ENCODE assay signal across 25 cellular contexts in the genomic region with DNA sequence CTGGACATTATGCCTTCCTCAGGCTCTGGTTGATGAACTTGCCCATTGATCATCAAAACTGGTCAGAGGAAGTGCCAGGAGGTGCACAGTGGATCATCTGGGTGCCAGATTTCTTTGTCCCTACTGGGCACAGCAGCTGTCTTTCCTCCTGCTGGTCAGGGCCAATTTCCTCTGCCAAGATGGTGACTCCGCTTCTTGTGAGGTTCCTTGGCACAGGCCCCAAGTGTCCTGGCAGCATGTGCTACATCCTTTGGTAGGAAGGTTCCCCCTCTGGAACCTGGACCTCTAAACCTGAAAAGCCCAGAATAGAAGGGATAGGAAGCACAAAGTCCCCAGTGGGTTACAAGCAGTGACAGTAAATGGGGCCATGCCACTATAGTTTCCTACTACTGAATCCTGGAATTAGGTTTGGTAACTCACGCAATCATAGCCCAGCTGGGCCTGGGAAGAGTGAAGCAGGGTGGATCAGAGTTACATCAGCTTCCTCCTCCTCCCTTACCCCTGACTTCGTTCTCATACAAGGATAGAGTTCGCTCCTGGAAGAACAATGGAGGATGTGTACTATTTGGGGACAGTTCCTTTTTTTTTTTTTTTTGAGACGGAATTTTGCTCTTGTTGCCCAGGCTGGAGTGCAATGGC.
"Had no signal": no experiment of that assay in that cellular context is flagged by ENCODE, and none has a peak within 500 bp of the region (broad histone marks: within the 10 kb centered on the region; RNA-seq: fewer than 3 reads in every experiment).

No MANE protein-coding gene starts in this region.

- DNase-seq: activated B cell treated with CpG ODN at 0.5 μM for 24 hours; activated CD4-positive, alpha-beta T cell treated with anti-CD3 and anti-CD28 coated beads for 1 hour; activated CD4-positive, alpha-beta T cell treated with anti-CD3 and anti-CD28 coated beads, Interleukin-2, amount 10 ng/mL, durations not matched to agents 24 days and 14 days; activated CD4-positive, alpha-beta T cell treated with anti-CD3 and anti-CD28 coated beads, Interleukin-2, amount 50 U/mL, for 48 hours; activated CD8-positive, alpha-beta memory T cell treated with anti-CD3 and anti-CD28 coated beads, Interleukin-2, amount 10 ng/mL, durations not matched to agents 7 days and 5 days; activated effector memory CD4-positive, alpha-beta T cell treated with Interleukin-2 at 50 U/mL for 16 hours; activated naive CD4-positive, alpha-beta T cell treated with Interleukin-2 at 50 U/mL for 16 hours; activated naive CD8-positive, alpha-beta T cell treated with anti-CD3 and anti-CD28 coated beads, Interleukin-2, amount 50 U/mL, for 24 hours; activated T-cell treated with anti-CD3 and anti-CD28 coated beads, Interleukin-2, amount 50 U/mL, for 24 hours; amniotic stem cell; Karpas-422; NCI-H1048; NCI-H146; NCI-H187 treated with DMSO at 0.1 percent for 48 hours; NCI-H2081 treated with DMSO at 0.1 percent for 48 hours; NCI-H446; NCI-H524; Peyer's patch; SHP77 treated with DMSO at 0.1 percent for 48 hours; T-cell; T-helper 2 cell; T1000 had no signal

- H3K9me3 ChIP-seq: Peyer's patch had no signal

- H3K27me3 ChIP-seq: cardiac muscle cell, Peyer's patch had no signal

- ATAC-seq: activated CD8-positive, alpha-beta memory T cell treated with anti-CD3 and anti-CD28 coated beads, Interleukin-2, amount 10 ng/mL, durations not matched to agents 7 days and 5 days; activated naive CD4-positive, alpha-beta T cell treated with anti-CD3 and anti-CD28 coated beads, Interleukin-2, amount 50 U/mL, for 72 hours; activated naive CD8-positive, alpha-beta T cell treated with anti-CD3 and anti-CD28 coated beads, Interleukin-2, amount 50 U/mL, for 24 hours; K562; T-cell had no signal

- H3K4me3 ChIP-seq: cardiac muscle cell, K562, Peyer's patch had no signal

- H3K4me1 ChIP-seq: Peyer's patch had no signal

- H3K36me3 ChIP-seq: cardiac muscle cell, Peyer's patch had no signal

- H3K27ac ChIP-seq: cardiac muscle cell, Peyer's patch had no signal
